1 cellular context compared by ENCODE assay signal in genomic region chr22:21014202-21015050, GRCh38.
TF ChIP-seq lines count a peak whose summit lies in the region.

No MANE protein-coding gene starts in this region.

TF ChIP-seq in K562, 482 proteins besides CTCF, POLR2A, EP300 and RAD21 (continued from another document and continues in another):
- no peak for TF ChIP-seq ZNF277 (CRISPR knock-in tag; IDR thresholded peaks at IDR 0.05; ENCODE audit: borderline replicate concordance)
- TF ChIP-seq TAF15 (IDR thresholded peaks at IDR 0.05; ENCODE audit: low read depth, low read length): no peak
- TF ChIP-seq TAL1 (IDR thresholded peaks at IDR 0.05): no peak
- TF ChIP-seq CEBPG (CRISPR knock-in tag; IDR thresholded peaks at IDR 0.05): no peak
- TF ChIP-seq CEBPG (tag; conservative IDR thresholded peaks at IDR 0.05 in 1 of 2, IDR thresholded peaks at IDR 0.05 in 1 of 2): no peak
- peak; percentile 76 for TF ChIP-seq ZNF239 (CRISPR knock-in tag; IDR thresholded peaks at IDR 0.05)
- TF ChIP-seq GATAD2B (IDR thresholded peaks at IDR 0.05; ENCODE audit: borderline replicate concordance): no peak
- TF ChIP-seq ZNF512 (tag; IDR thresholded peaks at IDR 0.05): no peak
- TF ChIP-seq BRF1 (IDR thresholded peaks at IDR 0.05; ENCODE audit: borderline replicate concordance, extremely low read depth, insufficient read length): no peak
- no peak for TF ChIP-seq ESRRA (IDR thresholded peaks at IDR 0.05; ENCODE audit: borderline replicate concordance, low read depth)
- TF ChIP-seq ZNF23 (CRISPR knock-in tag; IDR thresholded peaks at IDR 0.05): no peak
- 0 out of 2 replicates have a peak, but pooled peaks have one; percentile 77 for TF ChIP-seq TCF15 (CRISPR knock-in tag; IDR thresholded peaks at IDR 0.05)
- peak; percentile 87 for TF ChIP-seq HMGXB4 (CRISPR knock-in tag; IDR thresholded peaks at IDR 0.05)
- peak; percentile 84; the same call in 1 of the 2 replicates for TF ChIP-seq ZNF174 (CRISPR knock-in tag; IDR thresholded peaks at IDR 0.05)
- 0 out of 2 replicates have a peak, but pooled peaks have one; percentile 37 for TF ChIP-seq CLOCK (CRISPR knock-in tag; IDR thresholded peaks at IDR 0.05; ENCODE audit: borderline replicate concordance)
- peak; percentile 99 for TF ChIP-seq CXXC5 (CRISPR knock-in tag; IDR thresholded peaks at IDR 0.05)
- TF ChIP-seq DEAF1 (CRISPR knock-in tag; IDR thresholded peaks at IDR 0.05): peak; percentile 48; the same call in 1 of the 2 replicates
- no peak for TF ChIP-seq EGR1 (conservative IDR thresholded peaks at IDR 0.05)
- TF ChIP-seq TARDBP (IDR thresholded peaks at IDR 0.05): no peak
- TF ChIP-seq ZBTB11 (CRISPR knock-in tag; IDR thresholded peaks at IDR 0.05): peak in 1 of 3 experiments; percentile 73; a peak in 2 of 6 replicates
- TF ChIP-seq CREB1 (IDR thresholded peaks at IDR 0.05): peak; percentile 96
- TF ChIP-seq CREB1 (CRISPR knock-in tag; IDR thresholded peaks at IDR 0.05): no peak
- TF ChIP-seq E2F5 (CRISPR knock-in tag; IDR thresholded peaks at IDR 0.05): no peak
- TF ChIP-seq ZNF583 (CRISPR knock-in tag; IDR thresholded peaks at IDR 0.05): peak; percentile 88; the same call in 1 of the 2 replicates
- TF ChIP-seq FOXJ3 (CRISPR knock-in tag; IDR thresholded peaks at IDR 0.05): no peak
- no peak for TF ChIP-seq ZNF232 (CRISPR knock-in tag; IDR thresholded peaks at IDR 0.05)
- no peak for TF ChIP-seq ZNF79 (CRISPR knock-in tag; IDR thresholded peaks at IDR 0.05; ENCODE audit: low read depth)
- no peak for TF ChIP-seq ZNF3 (CRISPR knock-in tag; IDR thresholded peaks at IDR 0.05)
- no peak for TF ChIP-seq FOXP4 (CRISPR knock-in tag; IDR thresholded peaks at IDR 0.05; ENCODE audit: borderline replicate concordance)
- TF ChIP-seq IRF1 (CRISPR knock-in tag; IDR thresholded peaks at IDR 0.05; ENCODE audit: borderline replicate concordance): no peak
- TF ChIP-seq ATF3 (IDR thresholded peaks at IDR 0.05): no peak
- TF ChIP-seq ATF3 (CRISPR knock-in tag; conservative IDR thresholded peaks at IDR 0.05): peak; percentile 91
- peak; percentile 95 for TF ChIP-seq ELF2 (CRISPR knock-in tag; IDR thresholded peaks at IDR 0.05)
- TF ChIP-seq ZNF311 (CRISPR knock-in tag; IDR thresholded peaks at IDR 0.05): 0 out of 2 replicates have a peak, but pooled peaks have one; percentile 63
- TF ChIP-seq PKNOX1 (IDR thresholded peaks at IDR 0.05): no peak
- no peak for TF ChIP-seq DLX4 (CRISPR knock-in tag; IDR thresholded peaks at IDR 0.05)
- no peak for TF ChIP-seq MIER1 (IDR thresholded peaks at IDR 0.05; ENCODE audit: low read depth)
- peak; percentile 99 for TF ChIP-seq ETV1 (tag; conservative IDR thresholded peaks at IDR 0.05; ENCODE audit: low read depth)
- no peak for TF ChIP-seq ZBTB8A (IDR thresholded peaks at IDR 0.05; ENCODE audit: partially characterized antibody)
- TF ChIP-seq MLX (CRISPR knock-in tag; conservative IDR thresholded peaks at IDR 0.05): peak in 1 of 2 experiments; percentile 95
